ENCODE assay signal across 21 cellular contexts in genomic region chr9:72945391-72945790, GRCh38. TPM values are rescaled to one million over a fixed set of nuclear protein-coding genes. Genes with fewer than 3 reads are reported as not detected.
"Had no signal": no experiment of that assay in that cellular context is flagged by ENCODE, and none has a peak within 500 bp of the region (broad histone marks: within the 10 kb centered on the region; RNA-seq: fewer than 3 reads in every experiment).

No MANE protein-coding gene starts in this region.

- H3K36me3 ChIP-seq: heart right ventricle, left lung, tibial artery had no signal

- H3K4me3 ChIP-seq: coronary artery, heart right ventricle, left lung, tibial artery had no signal

- H3K27ac ChIP-seq: coronary artery, heart right ventricle, left lung, tibial artery had no signal

- H3K36me3 Mint-ChIP-seq: activated naive CD8-positive, alpha-beta T cell treated with anti-CD3 and anti-CD28 coated beads for 36 hours; WTC11 had no signal

- H3K27me3 ChIP-seq: heart right ventricle, left lung, tibial artery had no signal

- H3K4me3 Mint-ChIP-seq: activated naive CD8-positive, alpha-beta T cell treated with anti-CD3 and anti-CD28 coated beads for 36 hours; activated T-cell treated with anti-CD3 and anti-CD28 coated beads, Interleukin-2, amount 50 U/mL, for 24 hours; WTC11 had no signal

- H3K27ac Mint-ChIP-seq: activated naive CD8-positive, alpha-beta T cell treated with anti-CD3 and anti-CD28 coated beads for 36 hours; activated T-cell treated with anti-CD3 and anti-CD28 coated beads, Interleukin-2, amount 50 U/mL, for 24 hours; activated T-helper 2 cell treated with anti-CD3 and anti-CD28 coated beads, Interferon-gamma antibody, Interleukin-2, Interleukin-4, amounts not matched to agents 10 μg/mL and 5 μg/mL and 100 μg/mL, durations not matched to agents 14 hours and 24 hours and 36 hours; WTC11 had no signal

- DNase-seq: activated CD8-positive, alpha-beta memory T cell treated with anti-CD3 and anti-CD28 coated beads, Interleukin-2, amount 50 U/mL, for 4 hours; activated naive CD4-positive, alpha-beta T cell; activated naive CD8-positive, alpha-beta T cell treated with anti-CD3 and anti-CD28 coated beads for 36 hours; activated T-cell treated with anti-CD3 and anti-CD28 coated beads, Interleukin-2, amount 50 U/mL, for 24 hours; cerebellar nuclear complex; heart right ventricle; islet precursor cell; left lung; mammary epithelial cell; midbrain; occipital lobe; stimulated activated CD4-positive, alpha-beta T cell treated with anti-CD3 and anti-CD28 coated beads, Interleukin-4, amount 100 ng/mL, for 24 hours; stimulated activated naive CD8-positive, alpha-beta T cell treated with anti-CD3 and anti-CD28 coated beads, Interleukin-15, Interleukin-2, amounts not matched to agents 100 U/mL and 50 U/mL, for 24 hours; substantia nigra; T-helper 1 cell; T-helper 9 cell; tibial artery had no signal

- H3K4me1 Mint-ChIP-seq: activated naive CD8-positive, alpha-beta T cell treated with anti-CD3 and anti-CD28 coated beads for 36 hours had no signal

- H3K9me3 ChIP-seq: heart right ventricle, left lung, tibial artery had no signal

- H3K9me3 Mint-ChIP-seq: activated naive CD8-positive, alpha-beta T cell treated with anti-CD3 and anti-CD28 coated beads for 36 hours; activated T-cell treated with anti-CD3 and anti-CD28 coated beads, Interleukin-2, amount 50 U/mL, for 24 hours; activated T-helper 2 cell treated with anti-CD3 and anti-CD28 coated beads, Interferon-gamma antibody, Interleukin-2, Interleukin-4, amounts not matched to agents 10 μg/mL and 5 μg/mL and 100 μg/mL, durations not matched to agents 14 hours and 24 hours and 36 hours; WTC11 had no signal

RNA-seq across cellular contexts. Expression of gene ALDH1A1, which starts 7.5 kb away (rescaled TPM):
- total RNA-seq: activated naive CD8-positive, alpha-beta T cell treated with anti-CD3 and anti-CD28 coated beads for 36 hours; activated T-helper 2 cell treated with anti-CD3 and anti-CD28 coated beads, Interferon-gamma antibody, Interleukin-2, Interleukin-4, amounts not matched to agents 10 μg/mL and 5 μg/mL and 100 μg/mL, durations not matched to agents 14 hours and 24 hours and 36 hours had no signal
- polyA plus RNA-seq: neural cell had no signal
